16 cellular contexts compared by ENCODE assay signal in the genomic region with DNA sequence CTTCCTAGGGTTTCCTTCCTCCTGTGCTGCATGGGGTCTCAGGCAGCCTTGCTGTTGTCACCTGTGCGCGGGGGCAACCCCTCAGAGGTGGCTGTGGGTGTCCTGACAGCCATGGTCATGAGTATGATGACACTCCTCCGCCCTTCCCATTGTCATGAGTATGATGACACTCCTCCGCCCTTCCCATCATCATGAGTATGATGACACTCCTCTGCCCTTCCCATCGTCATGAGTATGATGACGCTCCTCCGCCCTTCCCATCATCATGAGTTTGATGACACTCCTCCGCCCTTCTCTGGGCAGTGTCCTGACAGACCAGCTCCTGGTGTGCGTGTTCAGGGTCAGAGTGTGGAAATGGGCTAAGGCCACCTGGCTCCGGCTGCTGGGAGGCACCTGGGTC.
"Had no signal": no experiment of that assay in that cellular context is flagged by ENCODE, and none has a peak within 500 bp of the region (broad histone marks: within the 10 kb centered on the region; RNA-seq: fewer than 3 reads in every experiment).

No MANE protein-coding gene starts in this region.

- H3K4me1 Mint-ChIP-seq: mesothelial cell of epicardium had no signal

- H3K27me3 ChIP-seq: colonic mucosa, gastrocnemius medialis, stomach, testis had no signal

- H3K9ac ChIP-seq: neural progenitor cell had no signal

- H3K4me3 ChIP-seq: colonic mucosa, gastrocnemius medialis, lower lobe of right lung, neural progenitor cell, stomach, testis had no signal

- H3K36me3 ChIP-seq: colonic mucosa, gastrocnemius medialis, neural progenitor cell had no signal

- DNase-seq: activated effector memory CD4-positive, alpha-beta T cell treated with Interleukin-2 at 50 U/mL for 16 hours; activated naive CD4-positive, alpha-beta T cell treated with anti-CD3 and anti-CD28 coated beads, Interleukin-2, amount 50 U/mL, for 16 hours; activated T-cell treated with anti-CD3 and anti-CD28 coated beads for 4 hours; amniotic stem cell; caudate nucleus; colonic mucosa; gastrocnemius medialis; left cardiac atrium; lower lobe of right lung; stomach; SW 1271; testis had no signal

- H3K9me3 ChIP-seq: colonic mucosa, gastrocnemius medialis, lower lobe of right lung, testis had no signal

- H3K4me3 Mint-ChIP-seq: mesothelial cell of epicardium, neural progenitor cell had no signal

- H3K4me1 ChIP-seq: colonic mucosa, gastrocnemius medialis, lower lobe of right lung had no signal

- H3K27ac Mint-ChIP-seq: mesothelial cell of epicardium, neural progenitor cell had no signal

- H2AFZ ChIP-seq: neural progenitor cell had no signal

- H3K9me3 Mint-ChIP-seq: mesothelial cell of epicardium had no signal

- H3K27ac ChIP-seq: colonic mucosa, gastrocnemius medialis, lower lobe of right lung, neural progenitor cell, stomach, testis had no signal

- ATAC-seq: activated CD4-positive, CD25-positive, alpha-beta regulatory T cell treated with anti-CD3 and anti-CD28 coated beads, Interleukin-2, amount 50 U/mL, for 24 hours; gastrocnemius medialis; left cardiac atrium; lower lobe of right lung; sciatic nerve had no signal

- H3K4me2 ChIP-seq: neural progenitor cell had no signal
